12 cellular contexts compared by ENCODE assay signal in the genomic region with DNA sequence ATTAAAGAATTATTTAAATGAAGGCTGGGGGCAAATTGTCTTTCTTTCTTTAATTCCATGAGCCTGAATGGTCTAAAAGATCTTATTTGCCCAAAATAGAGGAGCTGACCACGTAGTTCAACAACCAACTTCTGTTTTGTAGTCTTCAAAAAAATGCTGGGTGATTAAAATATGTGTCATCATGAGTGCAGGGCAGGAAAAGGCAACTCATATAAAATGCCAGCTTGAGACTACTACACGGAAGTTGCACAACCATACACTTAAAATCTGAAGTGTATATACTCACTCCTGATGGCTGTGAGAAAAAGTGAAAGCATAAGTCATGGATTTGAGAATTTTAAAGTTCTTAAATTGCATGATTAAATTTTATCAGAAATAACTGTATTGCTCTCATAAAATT.
DNase-seq lines count a peak whose midpoint lies in the region; ATAC-seq and TF ChIP-seq lines count a peak whose summit lies in the region.
"Had no signal": no experiment of that assay in that cellular context is flagged by ENCODE, and none has a peak within 500 bp of the region (broad histone marks: within the 10 kb centered on the region; RNA-seq: fewer than 3 reads in every experiment).

No MANE protein-coding gene starts in this region.

- peak; percentile 94 for DNase-seq in GF-D8 (lab: John Stamatoyannopoulos, UW)
- peak; percentile 58 for DNase-seq in NCI-H226
- DNase-seq in dedifferentiated amniotic fluid mesenchymal stem cell (ENCODE audit: extremely low spot score) = peak; percentile 85
- DNase-seq in natural killer cell treated with Interleukin-12 subunit alpha and Interleukin-12 subunit beta and Interleukin-15 and Interleukin-18, amount 100 ng/mL, for 72 hours (ENCODE audit: low spot score) = peak; percentile 63
- DNase-seq in UCSD-AML1 (lab: John Stamatoyannopoulos, UW; ENCODE audit: unreplicated experiment) = no peak
- no peak for DNase-seq in NCI-H345 treated with DMSO at 0.1 percent for 48 hours (lab: John Stamatoyannopoulos, UW; ENCODE audit: unreplicated experiment)
- DNase-seq in stomach = no peak
- DNase-seq: activated T-cell treated with anti-CD3 and anti-CD28 coated beads, Interleukin-2, amount 50 U/mL, for 24 hours; glutamatergic neuron; GOT3; occipital lobe had no signal

- H3K27me3 Mint-ChIP-seq in natural killer cell treated with Interleukin-12 subunit alpha and Interleukin-12 subunit beta and Interleukin-15 and Interleukin-18, amount 100 ng/mL, for 72 hours = no peaks in the 10 kb centered on the region
- H3K27me3 Mint-ChIP-seq: activated T-cell treated with anti-CD3 and anti-CD28 coated beads, Interleukin-2, amount 50 U/mL, for 24 hours had no signal

- peaks cover 0 to 48% (median 35%) of the 10 kb centered on the region in 4 donors for H3K36me3 ChIP-seq in stomach

- ATAC-seq in natural killer cell treated with Interleukin-12 subunit alpha and Interleukin-12 subunit beta and Interleukin-15 and Interleukin-18, amount 100 ng/mL, for 72 hours = peak; percentile 97 to 98
- ATAC-seq in GM18498 (IDR thresholded peaks at IDR 0.05; ENCODE audit: unreplicated experiment) = no peak

- peaks cover 24 to 31% of the 10 kb centered on the region in 2 donors for H3K4me1 Mint-ChIP-seq in natural killer cell treated with Interleukin-12 subunit alpha and Interleukin-12 subunit beta and Interleukin-15 and Interleukin-18, amount 100 ng/mL, for 72 hours (ENCODE audit: low read depth in 2 of 2)

- peaks cover 0 to 9% (median 0%) of the 10 kb centered on the region in 4 donors for H3K4me1 ChIP-seq in stomach

- peaks cover 0 to 5% (median 0%) of the 10 kb centered on the region in 4 donors for H3K9me3 ChIP-seq in stomach

- TF ChIP-seq CTCF in stomach (IDR thresholded peaks at IDR 0.05) = no peak

- H3K27ac Mint-ChIP-seq in natural killer cell treated with Interleukin-12 subunit alpha and Interleukin-12 subunit beta and Interleukin-15 and Interleukin-18, amount 100 ng/mL, for 72 hours = peak overlapping the region; percentile 14 to 60
- H3K27ac Mint-ChIP-seq: activated T-cell treated with anti-CD3 and anti-CD28 coated beads, Interleukin-2, amount 50 U/mL, for 24 hours had no signal

- H3K27me3 ChIP-seq in stomach = no peaks in the 10 kb centered on the region

- no peak for TF ChIP-seq EP300 in stomach (IDR thresholded peaks at IDR 0.05)

- peaks cover 5% of the 10 kb centered on the region for H3K36me3 Mint-ChIP-seq in natural killer cell treated with Interleukin-12 subunit alpha and Interleukin-12 subunit beta and Interleukin-15 and Interleukin-18, amount 100 ng/mL, for 72 hours

- H3K4me3 Mint-ChIP-seq in natural killer cell treated with Interleukin-12 subunit alpha and Interleukin-12 subunit beta and Interleukin-15 and Interleukin-18, amount 100 ng/mL, for 72 hours = peak overlapping the region; percentile 38
- H3K4me3 Mint-ChIP-seq: activated T-cell treated with anti-CD3 and anti-CD28 coated beads, Interleukin-2, amount 50 U/mL, for 24 hours had no signal

- no peak for TF ChIP-seq POLR2A in stomach (IDR thresholded peaks at IDR 0.05)

- intact Hi-C loops in stomach (cut with DNase I; ENCODE audit: low total_unique reads) = no loop called here

- no peak overlapping the region for H3K4me3 ChIP-seq in stomach

- H3K27ac ChIP-seq in stomach = no peak overlapping the region

- WGBS in stomach, 5 donors = 57 to 77% (median 71%) methylated on average over 2 of the region's 2 CpGs

- no peaks in the 10 kb centered on the region for H3K9me3 Mint-ChIP-seq in natural killer cell treated with Interleukin-12 subunit alpha and Interleukin-12 subunit beta and Interleukin-15 and Interleukin-18, amount 100 ng/mL, for 72 hours
- H3K9me3 Mint-ChIP-seq: activated T-cell treated with anti-CD3 and anti-CD28 coated beads, Interleukin-2, amount 50 U/mL, for 24 hours had no signal

Comparison
In these comparisons a context has a peak if more than half of its experiments do, and no peak if none do; other contexts are left out.
1. DNase-seq: peak in GF-D8 (single experiment), NCI-H226 (single experiment), dedifferentiated amniotic fluid mesenchymal stem cell (single experiment) and natural killer cell treated with Interleukin-12 subunit alpha and Interleukin-12 subunit beta and Interleukin-15 and Interleukin-18, amount 100 ng/mL, for 72 hours (single experiment); none in UCSD-AML1 (single experiment), NCI-H345 treated with DMSO at 0.1 percent for 48 hours (single experiment) and stomach (single experiment).